ENCODE assay signal across 19 cellular contexts in genomic region chr6:17908831-17909230, GRCh38.
DNase-seq lines count a peak whose midpoint lies in the region; ATAC-seq, FAIRE-seq and TF ChIP-seq lines count a peak whose summit lies in the region.
"Had no signal": no experiment of that assay in that cellular context is flagged by ENCODE, and none has a peak within 500 bp of the region (broad histone marks: within the 10 kb centered on the region; RNA-seq: fewer than 3 reads in every experiment).

No MANE protein-coding gene starts in this region.

- no peak for TF ChIP-seq POLR2A in NB4 (IDR thresholded peaks at IDR 0.05; ENCODE audit: extremely low read depth, insufficient read length)
- no peak for TF ChIP-seq POLR2A in H1 (IDR thresholded peaks at IDR 0.05; ENCODE audit: control extremely low read depth in 1 of 2, low read depth in 2 of 2, low read length in 2 of 2)
- no peak for TF ChIP-seq POLR2A in esophagus muscularis mucosa (IDR thresholded peaks at IDR 0.05; ENCODE audit: low read depth)

- peaks cover 4% of the 10 kb centered on the region for H3K9me3 Mint-ChIP-seq in natural killer cell treated with Interleukin-12 subunit alpha and Interleukin-12 subunit beta and Interleukin-15 and Interleukin-18, amount 100 ng/mL, for 72 hours
- H3K9me3 Mint-ChIP-seq: CD8-positive, alpha-beta memory T cell had no signal

- no peaks in the 10 kb centered on the region for H3K36me3 Mint-ChIP-seq in natural killer cell treated with Interleukin-12 subunit alpha and Interleukin-12 subunit beta and Interleukin-15 and Interleukin-18, amount 100 ng/mL, for 72 hours
- H3K36me3 Mint-ChIP-seq: CD8-positive, alpha-beta memory T cell had no signal

- peaks cover 0 to 15% (median 0%) of the 10 kb centered on the region in 11 experiments; a peak in 2 of 22 replicates for H3K36me3 ChIP-seq in BLaER1 treated with 17β-estradiol and CSF1 and Interleukin-3, amounts not matched to agents 10 nM and 100 nM
- H3K36me3 ChIP-seq in H1 (ENCODE audit: control insufficient read depth in 2 of 4, insufficient read depth in 4 of 4, low read length in 3 of 4) (no peaks in the 10 kb centered on the region), esophagus muscularis mucosa (no peaks in the 10 kb centered on the region)
- H3K36me3 ChIP-seq in effector memory CD4-positive, alpha-beta T cell (ENCODE audit: control insufficient read depth, insufficient read depth, low read length): no peaks in the 10 kb centered on the region
- H3K36me3 ChIP-seq: HAP-1, ovary, Peyer's patch had no signal

- no peaks in the 10 kb centered on the region for H3K79me1 ChIP-seq in H1 (ENCODE audit: low read depth, low read length)

- no peak overlapping the region for H2BK5ac ChIP-seq in H1 (ENCODE audit: low read depth, low read length)

- no peak overlapping the region for H2AK5ac ChIP-seq in H1 (ENCODE audit: low read depth, low read length)

- H3K4me1 ChIP-seq in BLaER1 treated with 17β-estradiol and CSF1 and Interleukin-3, amounts not matched to agents 10 nM and 100 nM: peaks cover 25 to 79% (median 60%) of the 10 kb centered on the region in 10 experiments
- H3K4me1 ChIP-seq in H1 (replicated peaks in 1 of 4; ENCODE audit: control insufficient read depth in 3 of 4, insufficient read depth in 4 of 4, low read length in 3 of 4) (peaks cover 0 to 12% (median 7%) of the 10 kb centered on the region in 4 experiments; a peak in 3 of 7 replicates), esophagus muscularis mucosa (peaks cover 52 to 73% (median 69%) of the 10 kb centered on the region in 4 donors)
- H3K4me1 ChIP-seq in effector memory CD4-positive, alpha-beta T cell (ENCODE audit: control insufficient read depth, insufficient read depth, low read length, poor library complexity, severe bottlenecking): no peaks in the 10 kb centered on the region
- H3K4me1 ChIP-seq: HAP-1 had no signal

- no peak for FAIRE-seq in H1 (lab: Jason Lieb, UNC)
- FAIRE-seq: frontal cortex, urothelium cell line had no signal

- H3K27me3 ChIP-seq in BLaER1 treated with 17β-estradiol and CSF1 and Interleukin-3, amounts not matched to agents 10 nM and 100 nM: no peaks in the 10 kb centered on the region
- no peaks in the 10 kb centered on the region for H3K27me3 ChIP-seq in H1 (replicated peaks in 1 of 4; ENCODE audit: control insufficient read depth in 3 of 4, extremely low read depth in 1 of 4, insufficient read depth in 3 of 4, low read length in 3 of 4)
- no peaks in the 10 kb centered on the region for H3K27me3 ChIP-seq in effector memory CD4-positive, alpha-beta T cell (replicated peaks; ENCODE audit: control insufficient read depth, insufficient read depth, low read length, poor library complexity, severe bottlenecking)
- H3K27me3 ChIP-seq in esophagus muscularis mucosa: no peaks in the 10 kb centered on the region
- H3K27me3 ChIP-seq: ovary, Peyer's patch had no signal

- no peak overlapping the region for H3K23ac ChIP-seq in H1 (ENCODE audit: insufficient read length)

- H3K14ac ChIP-seq in H1 (ENCODE audit: insufficient read length): no peak overlapping the region

- H3K56ac ChIP-seq in H1 (replicated peaks; ENCODE audit: insufficient read length, low read depth, low read length): no peak overlapping the region

- DNase-seq in NB4 (ENCODE audit: low read depth) (peak; percentile 21), H1 (ENCODE audit: low read depth in 1 of 2, low spot score in 2 of 2) (no peak), NCI-H82 treated with DMSO at 0.1 percent for 48 hours (lab: John Stamatoyannopoulos, UW; ENCODE audit: unreplicated experiment) (no peak), NCI-H526 treated with DMSO at 0.1 percent for 48 hours (lab: John Stamatoyannopoulos, UW) (no peak), esophagus muscularis mucosa (ENCODE audit: extremely low spot score) (no peak)
- DNase-seq in natural killer cell treated with Interleukin-12 subunit alpha and Interleukin-12 subunit beta and Interleukin-15 and Interleukin-18, amount 100 ng/mL, for 72 hours (ENCODE audit: low spot score): no peak
- no peak for DNase-seq in effector memory CD4-positive, alpha-beta T cell
- DNase-seq: amygdala; CD8-positive, alpha-beta memory T cell; NCI-H1092 treated with DMSO at 0.1 percent for 48 hours; ovary; Peyer's patch; stimulated activated CD4-positive, alpha-beta T cell treated with anti-CD3 and anti-CD28 coated beads, Interleukin-4, amount 100 ng/mL, for 24 hours; T1000 had no signal

- TF ChIP-seq RAD21 in H1 (IDR thresholded peaks at IDR 0.05 in 1 of 2, conservative IDR thresholded peaks at IDR 0.05 in 1 of 2; ENCODE audit: low read depth in 2 of 2, low read length in 2 of 2): no peak

- H3K4me3 Mint-ChIP-seq in natural killer cell treated with Interleukin-12 subunit alpha and Interleukin-12 subunit beta and Interleukin-15 and Interleukin-18, amount 100 ng/mL, for 72 hours: peak overlapping the region; percentile 68
- H3K4me3 Mint-ChIP-seq: CD8-positive, alpha-beta memory T cell had no signal

- peaks cover 0 to 13% (median 6%) of the 10 kb centered on the region in 11 experiments; a peak in 4 of 22 replicates for H3K9me3 ChIP-seq in BLaER1 treated with 17β-estradiol and CSF1 and Interleukin-3, amounts not matched to agents 10 nM and 100 nM (replicated peaks in 1 of 11)
- H3K9me3 ChIP-seq in H1 (ENCODE audit: insufficient read depth in 2 of 2, low read depth in 1 of 2, low read length in 1 of 2) (no peaks in the 10 kb centered on the region), esophagus muscularis mucosa (no peaks in the 10 kb centered on the region)
- H3K9me3 ChIP-seq in effector memory CD4-positive, alpha-beta T cell (ENCODE audit: control insufficient read depth, low read length): no peaks in the 10 kb centered on the region
- H3K9me3 ChIP-seq: HAP-1, ovary, Peyer's patch had no signal

- H4K91ac ChIP-seq in H1 (replicated peaks; ENCODE audit: insufficient read length, low read length): no peak overlapping the region

- no peaks in the 10 kb centered on the region for H3K27me3 Mint-ChIP-seq in natural killer cell treated with Interleukin-12 subunit alpha and Interleukin-12 subunit beta and Interleukin-15 and Interleukin-18, amount 100 ng/mL, for 72 hours

- no peaks in the 10 kb centered on the region; a peak in 2 of 22 replicates for H4K20me1 ChIP-seq in BLaER1 treated with 17β-estradiol and CSF1 and Interleukin-3, amounts not matched to agents 10 nM and 100 nM
- no peaks in the 10 kb centered on the region for H4K20me1 ChIP-seq in H1 (replicated peaks in 1 of 2; ENCODE audit: control insufficient read depth in 1 of 2, insufficient read depth in 2 of 2, low read length in 2 of 2)

- peak overlapping the region; percentile 62 to 95 (median 86) for H3K27ac ChIP-seq in BLaER1 treated with 17β-estradiol and CSF1 and Interleukin-3, amounts not matched to agents 10 nM and 100 nM
- H3K27ac ChIP-seq in H1 (ENCODE audit: low read depth, low read length) (no peak overlapping the region), esophagus muscularis mucosa (replicated peaks in 1 of 4) (no peak overlapping the region)
- no peak overlapping the region for H3K27ac ChIP-seq in effector memory CD4-positive, alpha-beta T cell (ENCODE audit: insufficient read depth, low read length, poor library complexity, severe bottlenecking)
- H3K27ac ChIP-seq: ovary had no signal

- H3K18ac ChIP-seq in H1 (ENCODE audit: extremely low read depth, low read length): no peak overlapping the region

- H2BK20ac ChIP-seq in H1 (ENCODE audit: low read length): no peak overlapping the region

- H3K27ac Mint-ChIP-seq in natural killer cell treated with Interleukin-12 subunit alpha and Interleukin-12 subunit beta and Interleukin-15 and Interleukin-18, amount 100 ng/mL, for 72 hours: peak overlapping the region; percentile 87 to 92
- H3K27ac Mint-ChIP-seq: CD8-positive, alpha-beta memory T cell had no signal

- 90% methylated on average over 4 of the region's 4 CpGs; no CpG with 5 or more reads in 1 of the 2 experiments for WGBS in H1 (ENCODE audit: extremely low coverage in 1 of 2, insufficient coverage in 1 of 2, insufficient read length in 1 of 2, insufficient replicate concordance in 2 of 2, low coverage in 1 of 2, low lambda C conversion rate in 2 of 2, missing lambda C conversion rate in 1 of 2), 2 experiments
- 80% methylated on average over 4 of the region's 4 CpGs for WGBS in esophagus muscularis mucosa

- H2AFZ ChIP-seq in H1 (ENCODE audit: low read length): no peak overlapping the region

- H3K23me2 ChIP-seq in H1 (ENCODE audit: low read depth, low read length): no peaks in the 10 kb centered on the region

- H3K4me3 ChIP-seq in BLaER1 treated with 17β-estradiol and CSF1 and Interleukin-3, amounts not matched to agents 10 nM and 100 nM: no peak overlapping the region
- no peak overlapping the region for H3K4me3 ChIP-seq in NB4 (ENCODE audit: low read depth, low read length)
- no peak overlapping the region for H3K4me3 ChIP-seq in H1 (ENCODE audit: extremely low read depth in 1 of 4, insufficient read depth in 2 of 4, low read depth in 3 of 4, low read length in 4 of 4)
- no peak overlapping the region for H3K4me3 ChIP-seq in effector memory CD4-positive, alpha-beta T cell (ENCODE audit: insufficient read depth, low read depth, low read length, poor library complexity, severe bottlenecking)
- H3K4me3 ChIP-seq in esophagus muscularis mucosa: no peak overlapping the region
- H3K4me3 ChIP-seq: HAP-1, ovary, Peyer's patch had no signal

- H4K5ac ChIP-seq in H1 (ENCODE audit: insufficient read length, low read depth, low read length): no peak overlapping the region

- H4K8ac ChIP-seq in H1 (ENCODE audit: extremely low read depth, insufficient read depth, low read length): no peak overlapping the region

- no peak for TF ChIP-seq EP300 in H1 (IDR thresholded peaks at IDR 0.05; ENCODE audit: borderline replicate concordance in 1 of 2, low read depth in 2 of 2, low read length in 2 of 2)
- TF ChIP-seq EP300 in esophagus muscularis mucosa (IDR thresholded peaks at IDR 0.05): no peak

- H3K4me1 Mint-ChIP-seq in natural killer cell treated with Interleukin-12 subunit alpha and Interleukin-12 subunit beta and Interleukin-15 and Interleukin-18, amount 100 ng/mL, for 72 hours (ENCODE audit: low read depth in 2 of 2): peaks cover 33 to 36% of the 10 kb centered on the region in 2 donors

- TF ChIP-seq CTCF in NB4 (IDR thresholded peaks at IDR 0.05; ENCODE audit: low read depth, low read length): no peak
- TF ChIP-seq CTCF in H1 (IDR thresholded peaks at IDR 0.05; ENCODE audit: control extremely low read depth in 1 of 3, insufficient read depth in 1 of 3, low read depth in 1 of 3, low read length in 3 of 3): no peak
- no peak for TF ChIP-seq CTCF in esophagus muscularis mucosa (IDR thresholded peaks at IDR 0.05)

- H3K79me2 ChIP-seq in H1 (ENCODE audit: control insufficient read depth in 1 of 2, insufficient read depth in 2 of 2, low read length in 2 of 2): peaks cover 0 to 50% of the 10 kb centered on the region in 2 experiments; a peak in 2 of 4 replicates

- ATAC-seq in natural killer cell treated with Interleukin-12 subunit alpha and Interleukin-12 subunit beta and Interleukin-15 and Interleukin-18, amount 100 ng/mL, for 72 hours: no peak
- ATAC-seq: SK-N-SH treated with all-trans-retinoic acid at 6 μM for 48 hours had no signal

- CTCF ChIA-PET in H1 (lab: Charles Lee; ENCODE audit: partially characterized antibody): interaction anchor here (1.1 kb wide), 1 partner anchor 15 kb away, joined by 3 read pairs; no protein-coding TSS in a partner anchor

- H3K9ac ChIP-seq in BLaER1 treated with 17β-estradiol and CSF1 and Interleukin-3, amounts not matched to agents 10 nM and 100 nM: peak overlapping the region in 2 of 11 experiments; percentile 75 to 76; a peak in 6 of 22 replicates
- no peak overlapping the region for H3K9ac ChIP-seq in H1 (replicated peaks in 1 of 4; ENCODE audit: extremely low read depth in 1 of 4, low read depth in 3 of 4, low read length in 3 of 4)

- intact Hi-C loops in esophagus muscularis mucosa (cut with DNase I): no loop called here

- POLR2A ChIA-PET in H1 (lab: Charles Lee; ENCODE audit: partially characterized antibody): no interaction called here

- H2BK120ac ChIP-seq in H1 (replicated peaks; ENCODE audit: low read depth, low read length): no peak overlapping the region

- no peak overlapping the region for H3K4ac ChIP-seq in H1 (replicated peaks; ENCODE audit: insufficient read length, low read depth, low read length)

- H2BK15ac ChIP-seq in H1 (ENCODE audit: low read length): no peak overlapping the region

- H3K4me2 ChIP-seq in BLaER1 treated with 17β-estradiol and CSF1 and Interleukin-3, amounts not matched to agents 10 nM and 100 nM: peak overlapping the region in 9 of 11 experiments; percentile 3 to 94 (median 82); a peak in 16 of 22 replicates
- H3K4me2 ChIP-seq in H1 (ENCODE audit: insufficient read depth in 1 of 2, low read depth in 2 of 2, low read length in 2 of 2): no peak overlapping the region

- no peak overlapping the region for H2BK12ac ChIP-seq in H1 (ENCODE audit: low read depth, low read length)

Comparison
In these comparisons a context has a peak if more than half of its experiments do, and no peak if none do; other contexts are left out.
1. H3K27ac ChIP-seq: peak in BLaER1 treated with 17β-estradiol and CSF1 and Interleukin-3, amounts not matched to agents 10 nM and 100 nM (11 of 11); none in H1 (single experiment), effector memory CD4-positive, alpha-beta T cell (single experiment) and esophagus muscularis mucosa (0 of 4).
2. H3K4me2 ChIP-seq: peak in BLaER1 treated with 17β-estradiol and CSF1 and Interleukin-3, amounts not matched to agents 10 nM and 100 nM (9 of 11); none in H1 (0 of 2).